In genomic region chr5:9186069-9186468, GRCh38 we compare ENCODE assay signal across 35 cellular contexts.
"Had no signal": no experiment of that assay in that cellular context is flagged by ENCODE, and none has a peak within 500 bp of the region (broad histone marks: within the 10 kb centered on the region; RNA-seq: fewer than 3 reads in every experiment).

No MANE protein-coding gene starts in this region.

- H3K27ac ChIP-seq: brain microvascular endothelial cell, esophagus muscularis mucosa, foreskin keratinocyte, gastrocnemius medialis, heart left ventricle, WERI-Rb-1 had no signal

- DNase-seq: activated B cell treated with CpG ODN at 0.5 μM for 24 hours; activated CD4-positive, alpha-beta T cell treated with anti-CD3 and anti-CD28 coated beads for 48 hours; activated CD4-positive, alpha-beta T cell treated with anti-CD3 and anti-CD28 coated beads, Interleukin-2, amount 50 U/mL, for 1 hour; activated CD4-positive, alpha-beta T cell treated with anti-CD3 and anti-CD28 coated beads, Interleukin-2, amount 50 U/mL, for 48 hours; activated CD8-positive, alpha-beta memory T cell treated with anti-CD3 and anti-CD28 coated beads for 24 hours; activated CD8-positive, alpha-beta T cell treated with anti-CD3 and anti-CD28 coated beads for 36 hours; activated effector memory CD4-positive, alpha-beta T cell treated with Interleukin-2 at 50 U/mL for 16 hours; activated gamma-delta T cell treated with Interleukin-2 at 50 U/mL for 16 hours; activated naive CD4-positive, alpha-beta T cell treated with anti-CD3 and anti-CD28 coated beads, Interleukin-2, amount 50 U/mL, for 16 hours; activated naive CD4-positive, alpha-beta T cell treated with Interleukin-2 at 50 U/mL for 16 hours; activated T-cell treated with anti-CD3 and anti-CD28 coated beads, Interleukin-2, amount 50 U/mL, for 4 hours; amniotic stem cell; anterior cingulate cortex; brain microvascular endothelial cell; cortex of kidney; dermis blood vessel endothelial cell; effector CD4-positive, alpha-beta T cell; effector memory CD8-positive, alpha-beta T cell; erythroblast; foreskin keratinocyte; gastrocnemius medialis; glutamatergic neuron; heart left ventricle; T-helper 17 cell; T1000; WERI-Rb-1 had no signal

- H3K36me3 Mint-ChIP-seq: activated naive CD8-positive, alpha-beta T cell had no signal

- H3K27me3 Mint-ChIP-seq: activated B cell treated with CpG ODN at 0.5 μM for 24 hours; activated naive CD8-positive, alpha-beta T cell; activated T-helper 17 cell treated with anti-CD3 and anti-CD28 coated beads, Interleukin-2, amount 50 U/mL, for 72 hours; central memory CD8-positive, alpha-beta T cell; effector memory CD8-positive, alpha-beta T cell; T-helper 17 cell had no signal

- ATAC-seq: activated CD4-positive, CD25-positive, alpha-beta regulatory T cell treated with anti-CD3 and anti-CD28 coated beads, Interleukin-2, amount 50 U/mL, for 24 hours; activated CD8-positive, alpha-beta T cell treated with anti-CD3 and anti-CD28 coated beads for 36 hours; activated T-cell treated with anti-CD3 and anti-CD28 coated beads, Interleukin-2, amount 50 U/mL, for 4 hours; activated T-helper 17 cell treated with anti-CD3 and anti-CD28 coated beads, Interleukin-2, amount 50 U/mL, for 72 hours; effector memory CD8-positive, alpha-beta T cell; foreskin keratinocyte; gastrocnemius medialis; heart left ventricle; T-helper 17 cell had no signal

- FAIRE-seq: astrocyte, bronchial epithelial cell, colon had no signal

- H3K4me1 ChIP-seq: esophagus muscularis mucosa, gastrocnemius medialis, heart left ventricle had no signal

- H3K27ac Mint-ChIP-seq: activated B cell treated with CpG ODN at 0.5 μM for 24 hours; activated CD8-positive, alpha-beta T cell treated with anti-CD3 and anti-CD28 coated beads for 36 hours; activated naive CD8-positive, alpha-beta T cell; activated T-helper 17 cell treated with anti-CD3 and anti-CD28 coated beads, Interleukin-2, amount 50 U/mL, for 72 hours; effector memory CD8-positive, alpha-beta T cell; T-helper 17 cell; T-helper 2 cell treated with Interferon-gamma antibody and Interleukin-4, amounts not matched to agents 5 μg/mL and 100 μg/mL, for 36 hours had no signal

- H3K4me3 ChIP-seq: esophagus muscularis mucosa, gastrocnemius medialis, heart left ventricle had no signal

- H3K27me3 ChIP-seq: brain microvascular endothelial cell, esophagus muscularis mucosa, foreskin keratinocyte, gastrocnemius medialis, heart left ventricle had no signal

- H3K9me3 Mint-ChIP-seq: activated B cell treated with CpG ODN at 0.5 μM for 24 hours had no signal

- H3K9me3 ChIP-seq: esophagus muscularis mucosa, gastrocnemius medialis, heart left ventricle had no signal

- H3K36me3 ChIP-seq: brain microvascular endothelial cell, esophagus muscularis mucosa, gastrocnemius medialis, WERI-Rb-1 had no signal

- H3K4me1 Mint-ChIP-seq: activated B cell treated with CpG ODN at 0.5 μM for 24 hours; activated T-helper 17 cell treated with anti-CD3 and anti-CD28 coated beads, Interleukin-2, amount 50 U/mL, for 72 hours; central memory CD8-positive, alpha-beta T cell; T-helper 17 cell had no signal

- H3K4me3 Mint-ChIP-seq: activated B cell treated with CpG ODN at 0.5 μM for 24 hours; activated CD8-positive, alpha-beta T cell treated with anti-CD3 and anti-CD28 coated beads for 36 hours; activated naive CD8-positive, alpha-beta T cell; activated T-cell treated with anti-CD3 and anti-CD28 coated beads, Interleukin-2, amount 50 U/mL, for 4 hours; activated T-helper 17 cell treated with anti-CD3 and anti-CD28 coated beads, Interleukin-2, amount 50 U/mL, for 72 hours; central memory CD8-positive, alpha-beta T cell; effector memory CD8-positive, alpha-beta T cell; T-helper 17 cell; T-helper 2 cell treated with Interferon-gamma antibody and Interleukin-4, amounts not matched to agents 5 μg/mL and 100 μg/mL, for 36 hours had no signal
